In genomic region chr19:6292006-6292405, GRCh38 we compare ENCODE assay signal across 3 cellular contexts.
A peak's percentile ranks its signal among the peaks of the same experiment; 100 is the strongest.
TF ChIP-seq lines count a peak whose summit lies in the region.

No MANE protein-coding gene starts in this region.

TF ChIP-seq in GM12878, 131 proteins besides CTCF, POLR2A, EP300 and RAD21:
- peak; percentile 98; the same call in 1 of the 2 replicates for TF ChIP-seq CBX5 (IDR thresholded peaks at IDR 0.05; ENCODE audit: low read depth)
- TF ChIP-seq ATF3 (IDR thresholded peaks at IDR 0.05; ENCODE audit: borderline replicate concordance, extremely low read depth, low read depth, low read length) = no peak
- TF ChIP-seq ZBTB33 (IDR thresholded peaks at IDR 0.05) = 0 out of 2 replicates have a peak, but pooled peaks have one; percentile 34
- TF ChIP-seq CEBPZ (IDR thresholded peaks at IDR 0.05; ENCODE audit: low read depth, low read length) = peak; percentile 37; the same call in 1 of the 2 replicates
- no peak for TF ChIP-seq STAT3 (IDR thresholded peaks at IDR 0.05; ENCODE audit: low read depth, low read length)

TF ChIP-seq in liver, 16 proteins besides CTCF, POLR2A, EP300 and RAD21:
- no peak for TF ChIP-seq NR2F2 (IDR thresholded peaks at IDR 0.05)
- TF ChIP-seq EGR1 (IDR thresholded peaks at IDR 0.05; ENCODE audit: low read depth in 2 of 2) = no peak
- TF ChIP-seq ATF3 (IDR thresholded peaks at IDR 0.05) = no peak
- TF ChIP-seq RXRA (IDR thresholded peaks at IDR 0.05) = no peak
TF ChIP-seq in liver: peak in this region for 0.

TF ChIP-seq in GM12891, 5 proteins besides CTCF, POLR2A, EP300 and RAD21:
- no peak for TF ChIP-seq PAX5 (IDR thresholded peaks at IDR 0.05; ENCODE audit: insufficient read depth, low read length, severe bottlenecking)
- no peak for TF ChIP-seq SPI1 (IDR thresholded peaks at IDR 0.05; ENCODE audit: low read depth, low read length)
- TF ChIP-seq TAF1 (IDR thresholded peaks at IDR 0.05; ENCODE audit: low read depth, low read length) = no peak
- no peak for TF ChIP-seq POLR2AphosphoS5 (IDR thresholded peaks at IDR 0.05; ENCODE audit: low read depth, low read length)
- TF ChIP-seq POU2F2 (IDR thresholded peaks at IDR 0.05; ENCODE audit: low read depth, low read length) = no peak
